Comparison of ENCODE assay signal across 9 cellular contexts in genomic region chr16:74623214-74623842, GRCh38. TPM values are rescaled to one million over a fixed set of nuclear protein-coding genes. Genes with fewer than 3 reads are reported as not detected.
DNase-seq lines count a peak whose midpoint lies in the region; ATAC-seq and TF ChIP-seq lines count a peak whose summit lies in the region.
"Had no signal": no experiment of that assay in that cellular context is flagged by ENCODE, and none has a peak within 500 bp of the region (broad histone marks: within the 10 kb centered on the region; RNA-seq: fewer than 3 reads in every experiment).

No MANE protein-coding gene starts in this region.

- H3K27me3 ChIP-seq in AG04450 (ENCODE audit: control insufficient read depth, insufficient read depth, low read length), result no peaks in the 10 kb centered on the region
- no peaks in the 10 kb centered on the region for H3K27me3 ChIP-seq in liver (ENCODE audit: control insufficient read depth in 4 of 4, insufficient read depth in 4 of 4, low read length in 3 of 4)
- no peaks in the 10 kb centered on the region for H3K27me3 ChIP-seq in aorta (ENCODE audit: control insufficient read depth in 1 of 2, insufficient read depth in 2 of 2, low read length in 1 of 2)

- TF ChIP-seq RAD21 in liver (IDR thresholded peaks at IDR 0.05), result peak; percentile 91 to 92

- H3K9me3 ChIP-seq in AG04450 (ENCODE audit: control insufficient read depth, insufficient read depth, low read length) (no peaks in the 10 kb centered on the region), liver (ENCODE audit: control insufficient read depth in 4 of 4, low read length in 3 of 4) (no peaks in the 10 kb centered on the region), aorta (ENCODE audit: control insufficient read depth, low read length) (no peaks in the 10 kb centered on the region)

- TF ChIP-seq CTCF in AG04450 (IDR thresholded peaks at IDR 0.05; ENCODE audit: low read depth, low read length) (peak; percentile 66), GM12865 (IDR thresholded peaks at IDR 0.05; ENCODE audit: insufficient read depth, low read depth, low read length, missing control alignments) (peak; percentile 49), liver (IDR thresholded peaks at IDR 0.05; ENCODE audit: low read depth, low read length, missing input control) (peak; percentile 59)

- no peaks in the 10 kb centered on the region for H3K27me3 Mint-ChIP-seq in central memory CD8-positive, alpha-beta T cell

- H3K4me3 ChIP-seq in AG04450 (ENCODE audit: low read depth, low read length) (no peak overlapping the region), GM12865 (ENCODE audit: low read depth, low read length) (no peak overlapping the region), liver (ENCODE audit: low read depth in 1 of 3, low read length in 3 of 3) (no peak overlapping the region), aorta (ENCODE audit: low read length in 2 of 2) (no peak overlapping the region)

- H3K36me3 ChIP-seq in liver (ENCODE audit: control insufficient read depth in 4 of 4, insufficient read depth in 3 of 4, low read depth in 1 of 4, low read length in 3 of 4) (peaks cover 2 to 7% (median 5%) of the 10 kb centered on the region in 4 donors), aorta (ENCODE audit: control insufficient read depth in 1 of 2, insufficient read depth in 2 of 2, low read length in 1 of 2) (peaks cover 3 to 15% of the 10 kb centered on the region in 2 donors)

- intact Hi-C loops in aorta (cut with DNase I), result loop anchor here in 1 of 2 donors (10.0 kb wide), 1 partner anchor 119 kb away; no protein-coding TSS in a partner anchor

- 27% methylated on average over 4 of the region's 4 CpGs for WGBS in liver
- 24% methylated on average over 4 of the region's 4 CpGs for WGBS in aorta, 2 donors

- H3K4me3 Mint-ChIP-seq in central memory CD8-positive, alpha-beta T cell, result no peak overlapping the region

- H3K36me3 Mint-ChIP-seq in central memory CD8-positive, alpha-beta T cell (ENCODE audit: insufficient read depth), result peaks cover 60% of the 10 kb centered on the region

- H3K9me3 Mint-ChIP-seq in central memory CD8-positive, alpha-beta T cell, result no peaks in the 10 kb centered on the region

- peak; percentile 27 for DNase-seq in AG04450 (ENCODE audit: low read depth, low spot score)
- peak; percentile 65 for DNase-seq in GM12865 (ENCODE audit: low read depth)
- peak; percentile 6 for DNase-seq in NCI-H82 treated with DMSO at 0.1 percent for 48 hours (lab: John Stamatoyannopoulos, UW; ENCODE audit: unreplicated experiment)
- DNase-seq in central memory CD8-positive, alpha-beta T cell (ENCODE audit: low spot score in 2 of 2), result no peak
- DNase-seq in aorta, result no peak
- DNase-seq in NCI-H187 (lab: John Stamatoyannopoulos, UW), result no peak

- peaks cover 6 to 46% (median 28%) of the 10 kb centered on the region in 4 donors for H3K4me1 ChIP-seq in liver (ENCODE audit: control insufficient read depth in 4 of 4, insufficient read depth in 4 of 4, low read length in 3 of 4)
- H3K4me1 ChIP-seq in aorta (ENCODE audit: control insufficient read depth in 1 of 2, insufficient read depth in 2 of 2, low read length in 2 of 2), result no peaks in the 10 kb centered on the region

- CTCF ChIA-PET in AG04450 (lab: Charles Lee), result interaction anchor here (0.6 to 2.4 kb wide), 25 partner anchors 9 to 316 kb away, joined by 3 to 9 read pairs (median 4); partner anchors contain the start of gene GLG1

- POLR2A ChIA-PET in AG04450 (lab: Yijun Ruan, JAX), result no interaction called here

- no peak for ATAC-seq in central memory CD8-positive, alpha-beta T cell (replicated peaks; ENCODE audit: extremely low read depth, poor library complexity, severe bottlenecking)
- ATAC-seq in aorta (ENCODE audit: low FRiP score) (peak; percentile 59), GM21390 (IDR thresholded peaks at IDR 0.05; ENCODE audit: unreplicated experiment) (no peak)

- peaks cover 6% of the 10 kb centered on the region for H3K4me1 Mint-ChIP-seq in central memory CD8-positive, alpha-beta T cell

- no peak overlapping the region for H3K9ac ChIP-seq in liver (ENCODE audit: low read depth in 1 of 2, low read length in 2 of 2)

- peak overlapping the region; percentile 40 for H3K27ac Mint-ChIP-seq in central memory CD8-positive, alpha-beta T cell (ENCODE audit: low read depth)

- H3K27ac ChIP-seq in AG04450 (ENCODE audit: low read depth, low read length) (no peak overlapping the region), liver (ENCODE audit: low read depth in 1 of 2, low read length in 2 of 2) (no peak overlapping the region), aorta (ENCODE audit: low read depth in 1 of 2, low read length in 2 of 2) (no peak overlapping the region)
- H3K27ac ChIP-seq: epithelial cell of prostate had no signal

TF ChIP-seq in liver, 16 proteins besides CTCF, POLR2A, EP300 and RAD21:
- TF ChIP-seq REST (IDR thresholded peaks at IDR 0.05), result no peak
- TF ChIP-seq EGR1 (IDR thresholded peaks at IDR 0.05; ENCODE audit: low read depth in 2 of 2), result no peak
- TF ChIP-seq SP1 (IDR thresholded peaks at IDR 0.05), result no peak
- TF ChIP-seq FOXA1 (IDR thresholded peaks at IDR 0.05), result no peak
- TF ChIP-seq ZBTB33 (IDR thresholded peaks at IDR 0.05), result no peak
- TF ChIP-seq NR2F2 (IDR thresholded peaks at IDR 0.05), result no peak

RNA-seq across cellular contexts. Expression of gene GLG1, which starts 16.4 kb away (rescaled TPM):
- 188 and 191 TPM in 2 replicates for polyA plus RNA-seq in AG04450 (2011; rRNA removed)
- 199 and 205 TPM in 2 replicates for polyA minus RNA-seq in AG04450 (2011; rRNA and poly(A)+ RNA removed)
- 10 to 100 TPM; 70.7 to 71.5 TPM for total RNA-seq in liver
- 10 to 100 TPM; 22.2 to 25.1 TPM for polyA plus RNA-seq in liver
- 100 to 1,000 TPM; 150 to 173 TPM for total RNA-seq in aorta
- polyA plus RNA-seq in aorta, result 10 to 100 TPM; 26.2 to 78.3 TPM

RNA-seq across cellular contexts. Expression of gene RFWD3, which starts 43.3 kb away (rescaled TPM):
- polyA plus RNA-seq in AG04450 (2011; rRNA removed), result 10.7 and 13.4 TPM in 2 replicates
- 30.2 and 31.3 TPM in 2 replicates for polyA minus RNA-seq in AG04450 (2011; rRNA and poly(A)+ RNA removed)
- 10 to 100 TPM; 14.5 to 21.8 TPM for total RNA-seq in liver
- polyA plus RNA-seq in liver, result 1 to 10 TPM; 2.4 to 3.6 TPM
- 10 to 100 TPM; 16.4 to 17.1 TPM for total RNA-seq in aorta
- polyA plus RNA-seq in aorta, result 1 to 10 TPM; 2.8 to 3.3 TPM

Comparison
In these comparisons a context has a peak if more than half of its experiments do, and no peak if none do; other contexts are left out.
1. DNase-seq: peak in AG04450 (single experiment), GM12865 (single experiment) and NCI-H82 treated with DMSO at 0.1 percent for 48 hours (single experiment); none in central memory CD8-positive, alpha-beta T cell (0 of 2), aorta (0 of 2) and NCI-H187 (0 of 2).
2. Peak in every context shown above with its lines, with median percentiles within 50 percentile points of each other: CTCF ChIP-seq.